ENCODE assay signal across 9 cellular contexts in the genomic region with DNA sequence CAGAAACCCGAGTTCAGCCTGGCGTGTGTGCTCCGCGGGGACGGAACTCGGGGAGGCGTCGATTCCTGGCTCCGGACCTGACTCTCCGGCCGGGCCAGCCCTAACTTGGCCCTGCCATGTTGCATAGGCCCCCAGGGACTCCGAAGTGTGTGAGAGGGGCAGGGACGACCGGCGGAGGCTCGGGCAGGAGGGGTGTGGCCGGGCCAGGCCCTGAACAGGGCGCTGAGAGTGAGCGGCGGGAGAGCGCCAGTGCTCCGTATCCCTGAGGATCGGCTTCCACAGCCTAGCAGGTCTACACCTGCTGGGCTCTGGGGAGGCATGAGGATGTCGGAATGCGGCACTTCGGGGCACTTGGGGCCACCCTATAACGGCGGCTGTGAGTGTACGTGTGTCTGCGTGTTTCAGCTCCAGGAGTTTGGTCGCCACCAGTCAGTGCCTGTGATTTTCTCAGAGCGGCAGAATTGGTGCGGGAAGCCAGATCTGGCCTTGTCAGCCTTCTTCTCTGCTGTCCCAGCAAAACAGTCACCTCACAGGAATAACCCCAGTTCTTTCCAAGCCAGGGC. TPM values are rescaled to one million over a fixed set of nuclear protein-coding genes. Genes with fewer than 3 reads are reported as not detected.
DNase-seq lines count a peak whose midpoint lies in the region; ATAC-seq and TF ChIP-seq lines count a peak whose summit lies in the region.
"Had no signal": no experiment of that assay in that cellular context is flagged by ENCODE, and none has a peak within 500 bp of the region (broad histone marks: within the 10 kb centered on the region; RNA-seq: fewer than 3 reads in every experiment).

No MANE protein-coding gene starts in this region.

- no peak overlapping the region for H3K4me3 Mint-ChIP-seq in activated naive CD8-positive, alpha-beta T cell treated with anti-CD3 and anti-CD28 coated beads, Interleukin-2, amount 50 U/mL, for 24 hours
- H3K4me3 Mint-ChIP-seq: activated CD8-positive, alpha-beta T cell treated with anti-CD3 and anti-CD28 coated beads, Interleukin-2, amount 10 ng/mL, durations not matched to agents 7 days and 5 days had no signal

- TF ChIP-seq CTCF in left ventricle myocardium inferior (IDR thresholded peaks at IDR 0.05; ENCODE audit: borderline replicate concordance) (no peak), RWPE1 (conservative IDR thresholded peaks at IDR 0.05; ENCODE audit: low read depth) (no peak)

- CTCF ChIA-PET in RWPE1 (lab: Yijun Ruan, JAX) = no interaction called here

- no peaks in the 10 kb centered on the region for H3K36me3 Mint-ChIP-seq in activated naive CD8-positive, alpha-beta T cell treated with anti-CD3 and anti-CD28 coated beads, Interleukin-2, amount 50 U/mL, for 24 hours (ENCODE audit: low read depth)

- no peaks in the 10 kb centered on the region for H3K36me3 ChIP-seq in left ventricle myocardium inferior
- H3K36me3 ChIP-seq in rectal smooth muscle tissue (ENCODE audit: control insufficient read depth, insufficient read depth, low read length) = no peaks in the 10 kb centered on the region

- POLR2A ChIA-PET in RWPE1 (lab: Yijun Ruan, JAX; ENCODE audit: low non-redundant PET) = no interaction called here

- H3K4me1 Mint-ChIP-seq in activated naive CD8-positive, alpha-beta T cell treated with anti-CD3 and anti-CD28 coated beads, Interleukin-2, amount 50 U/mL, for 24 hours = peaks cover 4% of the 10 kb centered on the region

- peaks cover 70% of the 10 kb centered on the region for H3K27me3 Mint-ChIP-seq in activated naive CD8-positive, alpha-beta T cell treated with anti-CD3 and anti-CD28 coated beads, Interleukin-2, amount 50 U/mL, for 24 hours

- H3K9me3 ChIP-seq in left ventricle myocardium inferior (replicated peaks) = no peaks in the 10 kb centered on the region

- no peak overlapping the region for H3K27ac ChIP-seq in left ventricle myocardium inferior (replicated peaks)
- peak overlapping the region; percentile 63 for H3K27ac ChIP-seq in rectal smooth muscle tissue (ENCODE audit: low read depth, low read length)
- no peak overlapping the region for H3K27ac ChIP-seq in RWPE1

- no peak overlapping the region for H3K9ac ChIP-seq in rectal smooth muscle tissue (ENCODE audit: low read length)

- DNase-seq in DMS79 treated with DMSO at 0.1 percent for 48 hours (lab: John Stamatoyannopoulos, UW) = peak; percentile 26
- DNase-seq in NCI-H69 (lab: John Stamatoyannopoulos, UW) = peak; percentile 53
- no peak for DNase-seq in left ventricle myocardium inferior
- no peak for DNase-seq in RWPE1 (ENCODE audit: low spot score)
- no peak for DNase-seq in activated naive CD8-positive, alpha-beta T cell treated with anti-CD3 and anti-CD28 coated beads, Interleukin-2, amount 50 U/mL, for 24 hours
- no peak for DNase-seq in NCI-H1092 (lab: John Stamatoyannopoulos, UW)

- H3K27ac Mint-ChIP-seq in activated naive CD8-positive, alpha-beta T cell treated with anti-CD3 and anti-CD28 coated beads, Interleukin-2, amount 50 U/mL, for 24 hours = no peak overlapping the region
- H3K27ac Mint-ChIP-seq: activated CD8-positive, alpha-beta T cell treated with anti-CD3 and anti-CD28 coated beads, Interleukin-2, amount 10 ng/mL, durations not matched to agents 7 days and 5 days had no signal

- peaks cover 25% of the 10 kb centered on the region for H3K4me1 ChIP-seq in left ventricle myocardium inferior
- peaks cover 15% of the 10 kb centered on the region for H3K4me1 ChIP-seq in rectal smooth muscle tissue (ENCODE audit: control insufficient read depth, insufficient read depth, low read length)

- no peak for ATAC-seq in activated naive CD8-positive, alpha-beta T cell treated with anti-CD3 and anti-CD28 coated beads, Interleukin-2, amount 50 U/mL, for 24 hours
- ATAC-seq in GM18870 (IDR thresholded peaks at IDR 0.05; ENCODE audit: unreplicated experiment) = no peak

- peaks cover 76% of the 10 kb centered on the region for H3K27me3 ChIP-seq in left ventricle myocardium inferior (ENCODE audit: low read depth)
- H3K27me3 ChIP-seq in rectal smooth muscle tissue (ENCODE audit: control insufficient read depth, insufficient read depth, low read length) = peaks cover 5% of the 10 kb centered on the region

- H3K4me3 ChIP-seq in left ventricle myocardium inferior = peak overlapping the region; percentile 61
- peak overlapping the region; percentile 62 for H3K4me3 ChIP-seq in rectal smooth muscle tissue (ENCODE audit: low read length)

- no peaks in the 10 kb centered on the region for H3K9me3 Mint-ChIP-seq in activated naive CD8-positive, alpha-beta T cell treated with anti-CD3 and anti-CD28 coated beads, Interleukin-2, amount 50 U/mL, for 24 hours

- intact Hi-C loops in left ventricle myocardium inferior (cut with micrococcal nuclease) = no loop called here

RNA-seq across cellular contexts. Expression of gene KCNK3, which starts 0.8 kb away (rescaled TPM):
- total RNA-seq in left ventricle myocardium inferior = 3.2 TPM
- total RNA-seq: activated CD8-positive, alpha-beta T cell treated with anti-CD3 and anti-CD28 coated beads, Interleukin-2, amount 10 ng/mL, durations not matched to agents 7 days and 5 days had no signal

RNA-seq across cellular contexts. Expression of gene CIB4, which starts 52.2 kb away (rescaled TPM):
- not detected for total RNA-seq in left ventricle myocardium inferior
- total RNA-seq: activated CD8-positive, alpha-beta T cell treated with anti-CD3 and anti-CD28 coated beads, Interleukin-2, amount 10 ng/mL, durations not matched to agents 7 days and 5 days had no signal

Comparison
In these comparisons a context has a peak if more than half of its experiments do, and no peak if none do; other contexts are left out.
1. DNase-seq: peak in DMS79 treated with DMSO at 0.1 percent for 48 hours (single experiment) and NCI-H69 (single experiment); none in left ventricle myocardium inferior (single experiment), RWPE1 (single experiment), activated naive CD8-positive, alpha-beta T cell treated with anti-CD3 and anti-CD28 coated beads, Interleukin-2, amount 50 U/mL, for 24 hours (single experiment) and NCI-H1092 (single experiment).